Comparison of ENCODE assay signal across 16 cellular contexts in the genomic region with DNA sequence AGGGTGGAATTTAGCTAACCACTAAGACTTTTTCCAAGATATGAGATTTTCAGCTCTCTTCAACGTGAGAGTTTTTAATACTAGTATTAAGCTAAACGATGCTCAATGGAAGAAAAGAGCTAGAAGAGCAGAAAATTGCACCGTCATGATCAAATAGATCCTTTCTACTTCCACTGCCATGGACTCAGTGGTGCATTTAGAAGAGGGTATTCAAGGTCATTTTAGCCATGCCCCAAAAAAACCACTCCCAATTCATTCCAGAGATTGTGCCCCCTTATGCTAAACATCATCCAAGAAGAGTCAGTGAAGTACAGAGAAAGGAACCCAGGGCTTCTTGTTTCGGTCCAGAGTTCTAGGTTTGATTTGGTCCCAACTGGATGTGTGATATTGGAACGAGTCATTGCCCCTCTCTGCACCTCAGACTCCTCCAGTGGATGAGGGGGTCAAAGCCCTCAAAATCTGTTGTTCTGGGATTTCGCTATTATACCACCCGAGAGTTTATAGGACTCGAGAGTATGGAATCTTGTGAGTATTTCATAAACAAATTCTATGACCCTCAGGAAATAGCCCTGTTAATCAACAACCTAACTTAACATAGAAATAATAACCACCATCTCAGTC. TPM values are rescaled to one million over a fixed set of nuclear protein-coding genes. Genes with fewer than 3 reads are reported as not detected.
DNase-seq lines count a peak whose midpoint lies in the region; ATAC-seq, FAIRE-seq and TF ChIP-seq lines count a peak whose summit lies in the region.
"Had no signal": no experiment of that assay in that cellular context is flagged by ENCODE, and none has a peak within 500 bp of the region (broad histone marks: within the 10 kb centered on the region; RNA-seq: fewer than 3 reads in every experiment).

No MANE protein-coding gene starts in this region.

- H3F3A ChIP-seq in OCI-LY1 (ENCODE audit: insufficient read depth, low read length): no peaks in the 10 kb centered on the region

- H3K4me3 ChIP-seq in OCI-LY1 (ENCODE audit: low read depth, low read length, poor library complexity, severe bottlenecking) (no peak overlapping the region), astrocyte (ENCODE audit: insufficient read depth, low read depth, low read length) (no peak overlapping the region), mucosa of descending colon (no peak overlapping the region)

- DNase-seq in stimulated activated CD4-positive, alpha-beta T cell treated with anti-CD3 and anti-CD28 coated beads, Interleukin-15, amount 100 ng/mL, for 24 hours: peak; percentile 5
- no peak for DNase-seq in stimulated activated CD4-positive, alpha-beta T cell treated with anti-CD3 and anti-CD28 coated beads, Interleukin-4, amount 100 ng/mL, for 4 hours
- no peak for DNase-seq in astrocyte (ENCODE audit: low read depth)
- DNase-seq in NCI-H1092 treated with DMSO at 0.1 percent for 48 hours (lab: John Stamatoyannopoulos, UW): no peak
- DNase-seq in immature natural killer cell: no peak
- DNase-seq in mucosa of descending colon: no peak
- DNase-seq: anterior cingulate cortex; BE2C; left ventricle myocardium superior; NCI-H1694 treated with DMSO at 0.1 percent for 48 hours; NCI-H345; NK-92 treated with Interleukin-12 subunit alpha and Interleukin-12 subunit beta, amount 100 ng/mL, for 24 hours had no signal

- H3K27me3 Mint-ChIP-seq in astrocyte (ENCODE audit: low read depth, unreplicated experiment) (no peaks in the 10 kb centered on the region), immature natural killer cell (ENCODE audit: low read depth in 3 of 3) (peaks cover 0 to 2% (median 0%) of the 10 kb centered on the region in 3 donors)

- intact Hi-C loops in mucosa of descending colon (cut with DNase I, micrococcal nuclease): no loop called here

- H3K27ac Mint-ChIP-seq in astrocyte (ENCODE audit: unreplicated experiment): peak overlapping the region; percentile 93
- H3K27ac Mint-ChIP-seq in immature natural killer cell: peak overlapping the region in 3 of 6 donors; percentile 9 to 93 (median 23)

- no peak overlapping the region for H3K4me2 ChIP-seq in OCI-LY1 (ENCODE audit: low read length)
- no peak overlapping the region for H3K4me2 ChIP-seq in astrocyte (ENCODE audit: low read length)

- H3K36me3 Mint-ChIP-seq in astrocyte (ENCODE audit: low read depth, unreplicated experiment) (peaks cover 2% of the 10 kb centered on the region), immature natural killer cell (peaks cover 11 to 15% (median 11%) of the 10 kb centered on the region in 3 donors)

- peaks cover 64% of the 10 kb centered on the region for H3K4me1 Mint-ChIP-seq in astrocyte (ENCODE audit: low read depth, unreplicated experiment)
- H3K4me1 Mint-ChIP-seq in immature natural killer cell: peaks cover 42 to 54% of the 10 kb centered on the region in 2 donors

- no peaks in the 10 kb centered on the region for H3K27me3 ChIP-seq in OCI-LY1 (ENCODE audit: insufficient read depth, low read length)
- H3K27me3 ChIP-seq in astrocyte (ENCODE audit: insufficient read depth, low read length): no peaks in the 10 kb centered on the region
- H3K27me3 ChIP-seq: BE2C had no signal

- H3K9me2 ChIP-seq in OCI-LY1 (ENCODE audit: low read depth, low read length): no peaks in the 10 kb centered on the region

- H3K9ac ChIP-seq in OCI-LY1 (ENCODE audit: low read length) (no peak overlapping the region), astrocyte (ENCODE audit: low read length) (no peak overlapping the region)

- H3K4me3 Mint-ChIP-seq in astrocyte (ENCODE audit: unreplicated experiment): no peak overlapping the region
- no peak overlapping the region for H3K4me3 Mint-ChIP-seq in immature natural killer cell

- no peak for FAIRE-seq in astrocyte (lab: Jason Lieb, UNC)
- FAIRE-seq: colon, frontal cortex had no signal

- TF ChIP-seq CTCF in OCI-LY1 (IDR thresholded peaks at IDR 0.05; ENCODE audit: low read length) (no peak), astrocyte (IDR thresholded peaks at IDR 0.05; ENCODE audit: insufficient read depth, low read depth, low read length) (no peak), mucosa of descending colon (IDR thresholded peaks at IDR 0.05) (no peak)

- H3K79me2 ChIP-seq in OCI-LY1 (ENCODE audit: insufficient read depth, low read length) (no peaks in the 10 kb centered on the region), astrocyte (ENCODE audit: insufficient read depth, low read length) (peaks cover 6% of the 10 kb centered on the region)

- no peaks in the 10 kb centered on the region for H3K9me3 Mint-ChIP-seq in astrocyte (ENCODE audit: unreplicated experiment)
- H3K9me3 Mint-ChIP-seq in immature natural killer cell: no peaks in the 10 kb centered on the region

- no peak overlapping the region for H2AFZ ChIP-seq in OCI-LY1 (ENCODE audit: low read length)
- no peak overlapping the region for H2AFZ ChIP-seq in astrocyte (ENCODE audit: low read depth, low read length)

- H4K20me1 ChIP-seq in OCI-LY1 (ENCODE audit: insufficient read depth, low read length) (no peaks in the 10 kb centered on the region), astrocyte (ENCODE audit: insufficient read depth, low read length) (no peaks in the 10 kb centered on the region)

- H3K27ac ChIP-seq in OCI-LY1 (ENCODE audit: low read depth, low read length, poor library complexity, severe bottlenecking) (peak overlapping the region; percentile 80), astrocyte (ENCODE audit: low read depth, low read length) (no peak overlapping the region)

- H3K4me1 ChIP-seq in OCI-LY1 (ENCODE audit: insufficient read depth, low read length, severe bottlenecking): peaks cover 46% of the 10 kb centered on the region
- H3K4me1 ChIP-seq in astrocyte (ENCODE audit: insufficient read depth, low read length): peaks cover 37% of the 10 kb centered on the region
- H3K4me1 ChIP-seq in mucosa of descending colon (ENCODE audit: low read depth): no peaks in the 10 kb centered on the region

- ATAC-seq in HG02973 (IDR thresholded peaks at IDR 0.05; ENCODE audit: unreplicated experiment) (no peak), mucosa of descending colon (no peak)
- ATAC-seq: left ventricle myocardium superior had no signal

- peaks cover 57% of the 10 kb centered on the region for H3K36me3 ChIP-seq in OCI-LY1 (ENCODE audit: insufficient read depth, low read length)
- H3K36me3 ChIP-seq in astrocyte (ENCODE audit: insufficient read depth, low read length): no peaks in the 10 kb centered on the region
- no peaks in the 10 kb centered on the region for H3K36me3 ChIP-seq in mucosa of descending colon (ENCODE audit: low read depth)
- H3K36me3 ChIP-seq: BE2C had no signal

- H3K9me3 ChIP-seq in OCI-LY1 (ENCODE audit: low read length) (no peaks in the 10 kb centered on the region), astrocyte (ENCODE audit: insufficient read depth, low read depth, low read length) (no peaks in the 10 kb centered on the region), mucosa of descending colon (no peaks in the 10 kb centered on the region)
- H3K9me3 ChIP-seq: BE2C had no signal

RNA-seq across cellular contexts. Expression of a gene that starts 55.2 kb away (rescaled TPM):
- 302 and 319 TPM in 2 replicates for total RNA-seq in astrocyte
- polyA plus RNA-seq in immature natural killer cell: 100 to 1,000 TPM; 602 to 622 (median 602) TPM
- total RNA-seq in mucosa of descending colon: 100 to 1,000 TPM; 124 to 148 (median 140) TPM
